Comparison of ENCODE assay signal across 23 cellular contexts in the genomic region with DNA sequence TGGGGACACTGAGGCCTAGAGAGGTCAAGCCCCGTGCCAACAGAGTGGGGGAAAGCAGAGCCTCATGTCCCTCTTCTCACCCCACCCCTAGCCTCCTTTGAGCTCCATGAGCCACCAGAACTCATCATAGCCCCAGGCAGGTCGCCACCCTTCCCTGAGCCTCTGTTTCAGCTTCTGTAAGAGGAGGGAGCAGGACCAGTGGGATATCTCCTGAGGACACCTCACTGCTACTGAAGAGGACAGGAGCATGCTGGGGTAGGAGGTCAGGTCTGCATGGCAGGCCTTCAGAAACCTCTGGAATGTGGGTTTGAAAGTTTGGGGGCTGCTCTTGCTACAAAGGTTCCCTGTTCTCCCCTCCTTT.
DNase-seq lines count a peak whose midpoint lies in the region; ATAC-seq lines count a peak whose summit lies in the region.
"Had no signal": no experiment of that assay in that cellular context is flagged by ENCODE, and none has a peak within 500 bp of the region (broad histone marks: within the 10 kb centered on the region; RNA-seq: fewer than 3 reads in every experiment).

No MANE protein-coding gene starts in this region.

- H3K9ac ChIP-seq in NT2/D1 (ENCODE audit: insufficient read length, low read depth), result peak overlapping the region; percentile 37

- H3K9me3 Mint-ChIP-seq in activated CD4-positive, alpha-beta T cell treated with anti-CD3 and anti-CD28 coated beads, Interleukin-2, amount 10 ng/mL, durations not matched to agents 7 days and 5 days, result peaks cover 3% of the 10 kb centered on the region
- H3K9me3 Mint-ChIP-seq in central memory CD8-positive, alpha-beta T cell, result no peaks in the 10 kb centered on the region
- no peaks in the 10 kb centered on the region for H3K9me3 Mint-ChIP-seq in stimulated activated effector memory CD8-positive, alpha-beta T cell treated with anti-CD3 and anti-CD28 coated beads, Interleukin-12 subunit alpha, Interleukin-12 subunit beta, amount 100 ng/mL, for 72 hours
- H3K9me3 Mint-ChIP-seq: CD14-positive monocyte, naive B cell had no signal

- H3K36me3 Mint-ChIP-seq in activated CD4-positive, alpha-beta T cell treated with anti-CD3 and anti-CD28 coated beads, Interleukin-2, amount 10 ng/mL, durations not matched to agents 7 days and 5 days (ENCODE audit: low read depth), result no peaks in the 10 kb centered on the region
- H3K36me3 Mint-ChIP-seq in central memory CD8-positive, alpha-beta T cell (ENCODE audit: insufficient read depth), result peaks cover 8% of the 10 kb centered on the region
- peaks cover 16% of the 10 kb centered on the region for H3K36me3 Mint-ChIP-seq in stimulated activated effector memory CD8-positive, alpha-beta T cell treated with anti-CD3 and anti-CD28 coated beads, Interleukin-12 subunit alpha, Interleukin-12 subunit beta, amount 100 ng/mL, for 72 hours
- H3K36me3 Mint-ChIP-seq: CD14-positive monocyte, naive B cell had no signal

- H3K4me3 ChIP-seq in NT2/D1 (ENCODE audit: insufficient read length, low read depth), result no peak overlapping the region
- H3K4me3 ChIP-seq: body of pancreas, HAP-1, lung, psoas muscle, upper lobe of left lung had no signal

- CTCF ChIA-PET in activated CD4-positive, alpha-beta T cell treated with anti-CD3 and anti-CD28 coated beads, Interleukin-2, amount 10 ng/mL, durations not matched to agents 7 days and 5 days (lab: Charles Lee), result interaction anchor here (0.6 to 3.0 kb wide), 6 partner anchors 11 to 70 kb away, joined by 3 to 9 read pairs (median 4); no protein-coding TSS in a partner anchor

- no peak overlapping the region for H3K4me3 Mint-ChIP-seq in activated CD4-positive, alpha-beta T cell treated with anti-CD3 and anti-CD28 coated beads, Interleukin-2, amount 10 ng/mL, durations not matched to agents 7 days and 5 days
- no peak overlapping the region for H3K4me3 Mint-ChIP-seq in central memory CD8-positive, alpha-beta T cell
- H3K4me3 Mint-ChIP-seq in stimulated activated effector memory CD8-positive, alpha-beta T cell treated with anti-CD3 and anti-CD28 coated beads, Interleukin-12 subunit alpha, Interleukin-12 subunit beta, amount 100 ng/mL, for 72 hours, result peak overlapping the region; percentile 51
- H3K4me3 Mint-ChIP-seq: CD14-positive monocyte had no signal

- no peaks in the 10 kb centered on the region for H3K27me3 Mint-ChIP-seq in activated CD4-positive, alpha-beta T cell treated with anti-CD3 and anti-CD28 coated beads, Interleukin-2, amount 10 ng/mL, durations not matched to agents 7 days and 5 days
- H3K27me3 Mint-ChIP-seq in central memory CD8-positive, alpha-beta T cell, result no peaks in the 10 kb centered on the region
- H3K27me3 Mint-ChIP-seq: naive B cell had no signal

- POLR2A ChIA-PET in activated CD4-positive, alpha-beta T cell treated with anti-CD3 and anti-CD28 coated beads, Interleukin-2, amount 10 ng/mL, durations not matched to agents 7 days and 5 days (lab: Charles Lee), result no interaction called here

- DNase-seq in activated CD4-positive, alpha-beta T cell treated with anti-CD3 and anti-CD28 coated beads, Interleukin-2, amount 10 ng/mL, durations not matched to agents 7 days and 5 days, result no peak
- DNase-seq in activated CD4-positive, alpha-beta T cell treated with anti-CD3 and anti-CD28 coated beads, Interleukin-2, amount 50 U/mL, for 1 hour, result no peak
- no peak for DNase-seq in NT2/D1 (ENCODE audit: low read depth, low spot score)
- no peak for DNase-seq in central memory CD8-positive, alpha-beta T cell (ENCODE audit: low spot score in 2 of 2)
- DNase-seq in stimulated activated effector memory CD8-positive, alpha-beta T cell treated with anti-CD3 and anti-CD28 coated beads, Interleukin-12 subunit alpha, Interleukin-12 subunit beta, amount 100 ng/mL, for 72 hours (ENCODE audit: low spot score in 2 of 2), result no peak
- no peak for DNase-seq in HCEC 1CT
- DNase-seq in foreskin melanocyte, result no peak
- no peak for DNase-seq in cerebellar nuclear complex (lab: John Stamatoyannopoulos, UW)
- DNase-seq: activated CD8-positive, alpha-beta memory T cell treated with anti-CD3 and anti-CD28 coated beads for 24 hours; activated naive CD4-positive, alpha-beta T cell treated with Interleukin-2 at 50 U/mL for 16 hours; body of pancreas; DMS53; KG1; naive B cell; NCI-H774; psoas muscle; stimulated activated naive CD4-positive, alpha-beta T cell; upper lobe of left lung had no signal

- H3K27ac Mint-ChIP-seq in activated CD4-positive, alpha-beta T cell treated with anti-CD3 and anti-CD28 coated beads, Interleukin-2, amount 10 ng/mL, durations not matched to agents 7 days and 5 days, result peak overlapping the region; percentile 73
- peak overlapping the region; percentile 90 for H3K27ac Mint-ChIP-seq in central memory CD8-positive, alpha-beta T cell (ENCODE audit: low read depth)
- H3K27ac Mint-ChIP-seq in stimulated activated effector memory CD8-positive, alpha-beta T cell treated with anti-CD3 and anti-CD28 coated beads, Interleukin-12 subunit alpha, Interleukin-12 subunit beta, amount 100 ng/mL, for 72 hours, result peak overlapping the region; percentile 96

- no peaks in the 10 kb centered on the region for H3K9me3 ChIP-seq in NT2/D1 (ENCODE audit: insufficient read depth, low read length)
- H3K9me3 ChIP-seq: body of pancreas, HAP-1, psoas muscle, upper lobe of left lung had no signal

- no peaks in the 10 kb centered on the region for H3K36me3 ChIP-seq in NT2/D1 (ENCODE audit: insufficient read depth, insufficient read length, low read length)
- H3K36me3 ChIP-seq: HAP-1, upper lobe of left lung had no signal

- peaks cover 65% of the 10 kb centered on the region for H3K4me1 Mint-ChIP-seq in activated CD4-positive, alpha-beta T cell treated with anti-CD3 and anti-CD28 coated beads, Interleukin-2, amount 10 ng/mL, durations not matched to agents 7 days and 5 days
- peaks cover 54% of the 10 kb centered on the region for H3K4me1 Mint-ChIP-seq in central memory CD8-positive, alpha-beta T cell
- peaks cover 70% of the 10 kb centered on the region for H3K4me1 Mint-ChIP-seq in stimulated activated effector memory CD8-positive, alpha-beta T cell treated with anti-CD3 and anti-CD28 coated beads, Interleukin-12 subunit alpha, Interleukin-12 subunit beta, amount 100 ng/mL, for 72 hours

- H3K4me1 ChIP-seq in NT2/D1 (ENCODE audit: insufficient read depth, insufficient read length), result peaks cover 53% of the 10 kb centered on the region
- H3K4me1 ChIP-seq: body of pancreas, HAP-1, psoas muscle had no signal

- no peaks in the 10 kb centered on the region for H3K27me3 ChIP-seq in NT2/D1 (ENCODE audit: insufficient read depth, insufficient read length)
- H3K27me3 ChIP-seq: body of pancreas, upper lobe of left lung had no signal

- no peak for ATAC-seq in central memory CD8-positive, alpha-beta T cell (replicated peaks; ENCODE audit: extremely low read depth, poor library complexity, severe bottlenecking)
- no peak for ATAC-seq in stimulated activated effector memory CD8-positive, alpha-beta T cell treated with anti-CD3 and anti-CD28 coated beads, Interleukin-12 subunit alpha, Interleukin-12 subunit beta, amount 100 ng/mL, for 72 hours
- ATAC-seq: body of pancreas, esophagus mucosa, psoas muscle, SK-N-SH treated with all-trans-retinoic acid at 6 μM for 48 hours had no signal
